Comparison of ENCODE assay signal across 8 cellular contexts in genomic region chr19:30719189-30719990, GRCh38.
A peak's percentile ranks its signal among the peaks of the same experiment; 100 is the strongest.
DNase-seq lines count a peak whose midpoint lies in the region; ATAC-seq, FAIRE-seq and TF ChIP-seq lines count a peak whose summit lies in the region.

No MANE protein-coding gene starts in this region.

- H3K27ac ChIP-seq in kidney (ENCODE audit: low read depth in 2 of 2, low read length in 2 of 2), result peak overlapping the region; percentile 59 to 63
- no peak overlapping the region for H3K27ac ChIP-seq in smooth muscle cell (ENCODE audit: low read depth)

- H3K9ac ChIP-seq in kidney (ENCODE audit: low read length in 2 of 2) (peak overlapping the region in 1 of 2 donors; percentile 34), smooth muscle cell (ENCODE audit: low read depth) (no peak overlapping the region)

- peak overlapping the region; percentile 72 for H3K4me3 ChIP-seq in GM08714 (ENCODE audit: low read length)
- H3K4me3 ChIP-seq in kidney (ENCODE audit: low read length in 2 of 2), result peak overlapping the region; percentile 56 to 77
- H3K4me3 ChIP-seq in smooth muscle cell, result peak overlapping the region; percentile 67

- no peak overlapping the region for H3K27ac Mint-ChIP-seq in central memory CD8-positive, alpha-beta T cell (ENCODE audit: low read depth)

- peak overlapping the region; percentile 59 for H3K4me3 Mint-ChIP-seq in central memory CD8-positive, alpha-beta T cell

- H3K27me3 Mint-ChIP-seq in central memory CD8-positive, alpha-beta T cell, result peaks cover 31% of the 10 kb centered on the region

- DNase-seq in NCI-H2171 (lab: John Stamatoyannopoulos, UW) (peak; percentile 57), kidney (peak; percentile 82), smooth muscle cell (lab: John Stamatoyannopoulos, UW; ENCODE audit: unreplicated experiment) (no peak), activated gamma-delta T cell (lab: John Stamatoyannopoulos, UW) (no peak), GDM1 (lab: John Stamatoyannopoulos, UW) (no peak)
- no peak for DNase-seq in central memory CD8-positive, alpha-beta T cell (ENCODE audit: low spot score in 2 of 2)

- WGBS in smooth muscle cell (ENCODE audit: low lambda C conversion rate), result 9% methylated on average over 53 of the region's 54 CpGs

- H3K4me1 ChIP-seq in kidney (ENCODE audit: control insufficient read depth in 1 of 2, insufficient read depth in 1 of 2, low read depth in 1 of 2, low read length in 2 of 2) (peaks cover 0 to 2% of the 10 kb centered on the region in 2 donors), smooth muscle cell (ENCODE audit: low read depth) (peaks cover 5% of the 10 kb centered on the region)

- peak overlapping the region; percentile 95 for H3K4me2 ChIP-seq in smooth muscle cell

- ATAC-seq in central memory CD8-positive, alpha-beta T cell (replicated peaks; ENCODE audit: extremely low read depth, poor library complexity, severe bottlenecking), result no peak
- no peak for ATAC-seq in GM21360 (IDR thresholded peaks at IDR 0.05; ENCODE audit: unreplicated experiment)

- no peaks in the 10 kb centered on the region for H3K27me3 ChIP-seq in smooth muscle cell (ENCODE audit: low read depth)

- no peaks in the 10 kb centered on the region for H3K79me2 ChIP-seq in smooth muscle cell (ENCODE audit: low read depth)

- H4K20me1 ChIP-seq in smooth muscle cell (ENCODE audit: low read depth), result no peaks in the 10 kb centered on the region

- FAIRE-seq in kidney (lab: Jason Lieb, UNC), result no peak

- intact Hi-C loops in kidney (cut with DNase I), result no loop called here

- no peaks in the 10 kb centered on the region for H3K36me3 ChIP-seq in kidney (ENCODE audit: control insufficient read depth in 1 of 2, insufficient read depth in 2 of 2, low read length in 2 of 2)
- H3K36me3 ChIP-seq in smooth muscle cell (ENCODE audit: low read depth), result no peaks in the 10 kb centered on the region

- H2AFZ ChIP-seq in smooth muscle cell (ENCODE audit: low read depth), result peak overlapping the region; percentile 97

- TF ChIP-seq CTCF in kidney (IDR thresholded peaks at IDR 0.05; ENCODE audit: borderline replicate concordance, extremely low read depth, insufficient read depth) (no peak), smooth muscle cell (IDR thresholded peaks at IDR 0.05; ENCODE audit: borderline replicate concordance, insufficient read depth, poor library complexity, severe bottlenecking) (peak; percentile 12)

- H3F3A ChIP-seq in smooth muscle cell (ENCODE audit: low read depth), result no peaks in the 10 kb centered on the region

- H3K36me3 Mint-ChIP-seq in central memory CD8-positive, alpha-beta T cell (ENCODE audit: insufficient read depth), result no peaks in the 10 kb centered on the region

- peaks cover 10% of the 10 kb centered on the region for H3K4me1 Mint-ChIP-seq in central memory CD8-positive, alpha-beta T cell

- H3K9me3 Mint-ChIP-seq in central memory CD8-positive, alpha-beta T cell, result no peaks in the 10 kb centered on the region

- no peaks in the 10 kb centered on the region for H3K9me3 ChIP-seq in kidney (ENCODE audit: control insufficient read depth in 1 of 2, low read length in 2 of 2)
- no peaks in the 10 kb centered on the region for H3K9me3 ChIP-seq in smooth muscle cell (replicated peaks; ENCODE audit: low read depth)

Comparison
In these comparisons a context has a peak if more than half of its experiments do, and no peak if none do; other contexts are left out.
1. DNase-seq: peak in NCI-H2171 (single experiment) and kidney (single experiment); none in central memory CD8-positive, alpha-beta T cell (0 of 2), smooth muscle cell (single experiment), activated gamma-delta T cell (single experiment) and GDM1 (single experiment).
2. Peak in every context shown above with its lines, with median percentiles within 50 percentile points of each other: H3K4me3 ChIP-seq.